1 cellular context compared by ENCODE assay signal in the genomic region with DNA sequence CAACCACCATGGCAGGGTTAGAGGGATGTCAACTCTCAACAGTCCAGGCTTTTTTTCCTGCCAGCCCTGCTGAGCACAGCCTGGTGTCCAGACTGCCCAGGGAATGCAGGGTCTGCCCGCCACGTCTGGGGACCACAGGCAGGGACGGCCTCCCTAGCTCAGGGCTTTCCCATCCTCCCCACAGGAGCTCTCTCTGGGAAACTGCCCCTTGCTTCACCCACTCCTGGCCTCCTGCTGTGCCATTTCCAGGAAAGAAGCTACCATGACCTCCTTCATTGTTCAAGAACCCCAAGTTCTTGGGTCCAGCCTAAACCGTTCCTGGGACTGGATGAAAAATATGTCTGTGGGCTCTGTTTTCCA.
TF ChIP-seq lines count a peak whose summit lies in the region.

No MANE protein-coding gene starts in this region.

TF ChIP-seq in HepG2, 621 proteins besides CTCF, POLR2A, EP300 and RAD21 (continued from another document and continues in another):
- TF ChIP-seq ARID5B (CRISPR knock-in tag; IDR thresholded peaks at IDR 0.05) (no peak), BRD4 (CRISPR knock-in tag; IDR thresholded peaks at IDR 0.05) (0 out of 2 replicates have a peak, but pooled peaks have one; percentile 34), CHCHD3 (CRISPR knock-in tag; IDR thresholded peaks at IDR 0.05) (peak; percentile 64; the same call in 1 of the 2 replicates), GTF3A (CRISPR knock-in tag; conservative IDR thresholded peaks at IDR 0.05) (no peak), ZNF781 (CRISPR knock-in tag; IDR thresholded peaks at IDR 0.05; ENCODE audit: borderline replicate concordance, not compliant biosample characterization) (peak; percentile 61), ZNF512B (CRISPR knock-in tag; IDR thresholded peaks at IDR 0.05; ENCODE audit: borderline replicate concordance) (no peak; the same call in 1 of the 2 replicates), ZNF674 (CRISPR knock-in tag; IDR thresholded peaks at IDR 0.05; ENCODE audit: low read depth) (no peak), NR2F1 (CRISPR knock-in tag; IDR thresholded peaks at IDR 0.05) (no peak), ZKSCAN5 (CRISPR knock-in tag; IDR thresholded peaks at IDR 0.05) (no peak), ZNF331 (CRISPR knock-in tag; IDR thresholded peaks at IDR 0.05) (no peak; the same call in 1 of the 2 replicates), RBFOX2 (IDR thresholded peaks at IDR 0.05; ENCODE audit: low read depth, low read length) (no peak), MLXIP (CRISPR knock-in tag; IDR thresholded peaks at IDR 0.05; ENCODE audit: borderline replicate concordance) (no peak), MEF2D (CRISPR knock-in tag; IDR thresholded peaks at IDR 0.05) (0 out of 2 replicates have a peak, but pooled peaks have one; percentile 17), ZNF687 (CRISPR knock-in tag; IDR thresholded peaks at IDR 0.05) (peak; percentile 66; the same call in 1 of the 2 replicates), TARDBP (CRISPR knock-in tag; IDR thresholded peaks at IDR 0.05) (no peak), ZC3H13 (CRISPR knock-in tag; IDR thresholded peaks at IDR 0.05) (0 out of 2 replicates have a peak, but pooled peaks have one; percentile 46), SRY (CRISPR knock-in tag; IDR thresholded peaks at IDR 0.05) (peak; percentile 55; the same call in 1 of the 2 replicates)
- TF ChIP-seq, protein P1, sequence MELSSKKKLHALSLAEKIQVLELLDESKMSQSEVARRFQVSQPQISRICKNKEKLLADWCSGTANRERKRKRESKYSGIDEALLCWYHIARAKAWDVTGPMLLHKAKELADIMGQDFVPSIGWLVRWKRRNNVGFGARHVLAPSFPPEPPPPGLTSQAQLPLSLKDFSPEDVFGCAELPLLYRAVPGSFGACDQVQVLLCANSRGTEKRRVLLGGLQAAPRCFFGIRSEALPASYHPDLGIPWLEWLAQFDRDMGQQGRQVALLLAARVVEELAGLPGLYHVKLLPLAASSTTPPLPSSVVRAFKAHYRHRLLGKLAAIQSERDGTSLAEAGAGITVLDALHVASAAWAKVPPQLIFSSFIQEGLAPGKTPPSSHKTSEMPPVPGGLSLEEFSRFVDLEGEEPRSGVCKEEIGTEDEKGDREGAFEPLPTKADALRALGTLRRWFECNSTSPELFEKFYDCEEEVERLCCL (CRISPR knock-in tag; IDR thresholded peaks at IDR 0.05; ENCODE audit: borderline replicate concordance): 0 out of 2 replicates have a peak, but pooled peaks have one; percentile 8
- TF ChIP-seq, protein P2, sequence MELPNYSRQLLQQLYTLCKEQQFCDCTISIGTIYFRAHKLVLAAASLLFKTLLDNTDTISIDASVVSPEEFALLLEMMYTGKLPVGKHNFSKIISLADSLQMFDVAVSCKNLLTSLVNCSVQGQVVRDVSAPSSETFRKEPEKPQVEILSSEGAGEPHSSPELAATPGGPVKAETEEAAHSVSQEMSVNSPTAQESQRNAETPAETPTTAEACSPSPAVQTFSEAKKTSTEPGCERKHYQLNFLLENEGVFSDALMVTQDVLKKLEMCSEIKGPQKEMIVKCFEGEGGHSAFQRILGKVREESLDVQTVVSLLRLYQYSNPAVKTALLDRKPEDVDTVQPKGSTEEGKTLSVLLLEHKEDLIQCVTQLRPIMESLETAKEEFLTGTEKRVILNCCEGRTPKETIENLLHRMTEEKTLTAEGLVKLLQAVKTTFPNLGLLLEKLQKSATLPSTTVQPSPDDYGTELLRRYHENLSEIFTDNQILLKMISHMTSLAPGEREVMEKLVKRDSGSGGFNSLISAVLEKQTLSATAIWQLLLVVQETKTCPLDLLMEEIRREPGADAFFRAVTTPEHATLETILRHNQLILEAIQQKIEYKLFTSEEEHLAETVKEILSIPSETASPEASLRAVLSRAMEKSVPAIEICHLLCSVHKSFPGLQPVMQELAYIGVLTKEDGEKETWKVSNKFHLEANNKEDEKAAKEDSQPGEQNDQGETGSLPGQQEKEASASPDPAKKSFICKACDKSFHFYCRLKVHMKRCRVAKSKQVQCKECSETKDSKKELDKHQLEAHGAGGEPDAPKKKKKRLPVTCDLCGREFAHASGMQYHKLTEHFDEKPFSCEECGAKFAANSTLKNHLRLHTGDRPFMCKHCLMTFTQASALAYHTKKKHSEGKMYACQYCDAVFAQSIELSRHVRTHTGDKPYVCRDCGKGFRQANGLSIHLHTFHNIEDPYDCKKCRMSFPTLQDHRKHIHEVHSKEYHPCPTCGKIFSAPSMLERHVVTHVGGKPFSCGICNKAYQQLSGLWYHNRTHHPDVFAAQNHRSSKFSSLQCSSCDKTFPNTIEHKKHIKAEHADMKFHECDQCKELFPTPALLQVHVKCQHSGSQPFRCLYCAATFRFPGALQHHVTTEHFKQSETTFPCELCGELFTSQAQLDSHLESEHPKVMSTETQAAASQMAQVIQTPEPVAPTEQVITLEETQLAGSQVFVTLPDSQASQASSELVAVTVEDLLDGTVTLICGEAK (IDR thresholded peaks at IDR 0.05): no peak
- TF ChIP-seq, protein P2 (CRISPR knock-in tag; IDR thresholded peaks at IDR 0.05): 0 out of 2 replicates have a peak, but pooled peaks have one; percentile 50
- TF ChIP-seq, protein P3, sequence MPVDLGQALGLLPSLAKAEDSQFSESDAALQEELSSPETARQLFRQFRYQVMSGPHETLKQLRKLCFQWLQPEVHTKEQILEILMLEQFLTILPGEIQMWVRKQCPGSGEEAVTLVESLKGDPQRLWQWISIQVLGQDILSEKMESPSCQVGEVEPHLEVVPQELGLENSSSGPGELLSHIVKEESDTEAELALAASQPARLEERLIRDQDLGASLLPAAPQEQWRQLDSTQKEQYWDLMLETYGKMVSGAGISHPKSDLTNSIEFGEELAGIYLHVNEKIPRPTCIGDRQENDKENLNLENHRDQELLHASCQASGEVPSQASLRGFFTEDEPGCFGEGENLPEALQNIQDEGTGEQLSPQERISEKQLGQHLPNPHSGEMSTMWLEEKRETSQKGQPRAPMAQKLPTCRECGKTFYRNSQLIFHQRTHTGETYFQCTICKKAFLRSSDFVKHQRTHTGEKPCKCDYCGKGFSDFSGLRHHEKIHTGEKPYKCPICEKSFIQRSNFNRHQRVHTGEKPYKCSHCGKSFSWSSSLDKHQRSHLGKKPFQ (CRISPR knock-in tag; IDR thresholded peaks at IDR 0.05; ENCODE audit: insufficient replicate concordance): peak; percentile 18
